Comparison of ENCODE assay signal across 9 cellular contexts in genomic region chr6:97068211-97068610, GRCh38.
DNase-seq lines count a peak whose midpoint lies in the region; TF ChIP-seq lines count a peak whose summit lies in the region.
"Had no signal": no experiment of that assay in that cellular context is flagged by ENCODE, and none has a peak within 500 bp of the region (broad histone marks: within the 10 kb centered on the region; RNA-seq: fewer than 3 reads in every experiment).

No MANE protein-coding gene starts in this region.

- no peak for TF ChIP-seq POLR2A in breast epithelium (IDR thresholded peaks at IDR 0.05)
- TF ChIP-seq POLR2A in uterus (IDR thresholded peaks at IDR 0.05): no peak

- H3K4me3 ChIP-seq in breast epithelium (no peak overlapping the region), parathyroid adenoma (ENCODE audit: low read depth, low read length) (no peak overlapping the region), uterus (no peak overlapping the region)
- H3K4me3 ChIP-seq: BLaER1 treated with 17β-estradiol and CSF1 and Interleukin-3, amounts not matched to agents 10 nM and 100 nM had no signal

- no peak overlapping the region for H3K4me2 ChIP-seq in parathyroid adenoma (ENCODE audit: low read length)
- H3K4me2 ChIP-seq: BLaER1 treated with 17β-estradiol and CSF1 and Interleukin-3, amounts not matched to agents 10 nM and 100 nM had no signal

- H3K79me2 ChIP-seq in parathyroid adenoma: no peaks in the 10 kb centered on the region

- peak; percentile 3 for DNase-seq in NCI-H1092 treated with DMSO at 0.1 percent for 48 hours (lab: John Stamatoyannopoulos, UW)
- DNase-seq in NCI-H1092 (lab: John Stamatoyannopoulos, UW): no peak
- DNase-seq in NCI-H146 (lab: John Stamatoyannopoulos, UW): peak; percentile 27
- no peak for DNase-seq in breast epithelium (ENCODE audit: low spot score in 2 of 2)
- DNase-seq in COR-L47 (lab: John Stamatoyannopoulos, UW): no peak
- DNase-seq in HuH-7 (ENCODE audit: low spot score): no peak
- DNase-seq in uterus: no peak

- H3K27ac ChIP-seq in breast epithelium: no peak overlapping the region
- no peak overlapping the region for H3K27ac ChIP-seq in parathyroid adenoma
- H3K27ac ChIP-seq in uterus: no peak overlapping the region
- H3K27ac ChIP-seq: BLaER1 treated with 17β-estradiol and CSF1 and Interleukin-3, amounts not matched to agents 10 nM and 100 nM had no signal

- intact Hi-C loops in breast epithelium (cut with DNase I; ENCODE audit: low total_unique reads): no loop called here
- intact Hi-C loops in uterus (cut with DNase I; ENCODE audit: low total_unique reads): no loop called here

- H3K4me1 ChIP-seq in breast epithelium: no peaks in the 10 kb centered on the region
- H3K4me1 ChIP-seq in parathyroid adenoma: no peaks in the 10 kb centered on the region
- no peaks in the 10 kb centered on the region for H3K4me1 ChIP-seq in uterus
- H3K4me1 ChIP-seq: BLaER1 treated with 17β-estradiol and CSF1 and Interleukin-3, amounts not matched to agents 10 nM and 100 nM had no signal

- no peak overlapping the region for H3K9ac ChIP-seq in parathyroid adenoma
- H3K9ac ChIP-seq: BLaER1 treated with 17β-estradiol and CSF1 and Interleukin-3, amounts not matched to agents 10 nM and 100 nM had no signal

- no peaks in the 10 kb centered on the region for H3K36me3 ChIP-seq in breast epithelium
- H3K36me3 ChIP-seq in parathyroid adenoma (ENCODE audit: control insufficient read depth, insufficient read depth, low read length): no peaks in the 10 kb centered on the region
- H3K36me3 ChIP-seq in uterus: no peaks in the 10 kb centered on the region
- H3K36me3 ChIP-seq: BLaER1 treated with 17β-estradiol and CSF1 and Interleukin-3, amounts not matched to agents 10 nM and 100 nM had no signal

- H3K9me3 ChIP-seq in breast epithelium (no peaks in the 10 kb centered on the region), parathyroid adenoma (ENCODE audit: control insufficient read depth, low read length) (no peaks in the 10 kb centered on the region), uterus (no peaks in the 10 kb centered on the region)
- H3K9me3 ChIP-seq: BLaER1 treated with 17β-estradiol and CSF1 and Interleukin-3, amounts not matched to agents 10 nM and 100 nM had no signal

- no peak overlapping the region for H2AFZ ChIP-seq in parathyroid adenoma

- H3K27me3 ChIP-seq in breast epithelium (no peaks in the 10 kb centered on the region), parathyroid adenoma (ENCODE audit: control insufficient read depth, insufficient read depth, low read length) (no peaks in the 10 kb centered on the region), uterus (no peaks in the 10 kb centered on the region)
- H3K27me3 ChIP-seq: BLaER1 treated with 17β-estradiol and CSF1 and Interleukin-3, amounts not matched to agents 10 nM and 100 nM had no signal

- peak in 2 of 3 donors; percentile 11 to 35 for TF ChIP-seq CTCF in breast epithelium (IDR thresholded peaks at IDR 0.05)
- peak; percentile 31 for TF ChIP-seq CTCF in parathyroid adenoma (IDR thresholded peaks at IDR 0.05)
- TF ChIP-seq CTCF in uterus (IDR thresholded peaks at IDR 0.05): peak in 2 of 4 experiments; percentile 26 to 27

Comparison
In these comparisons a context has a peak if more than half of its experiments do, and no peak if none do; other contexts are left out.
1. DNase-seq: peak in NCI-H1092 treated with DMSO at 0.1 percent for 48 hours (single experiment) and NCI-H146 (single experiment); none in NCI-H1092 (single experiment), breast epithelium (0 of 2), COR-L47 (single experiment), HuH-7 (single experiment) and uterus (0 of 2).